8 cellular contexts compared by ENCODE assay signal in genomic region chr19:610801-611505, GRCh38. TPM values are rescaled to one million over a fixed set of nuclear protein-coding genes. Genes with fewer than 3 reads are reported as not detected.
DNase-seq lines count a peak whose midpoint lies in the region; ATAC-seq and TF ChIP-seq lines count a peak whose summit lies in the region.

No MANE protein-coding gene starts in this region.

- POLR2A ChIA-PET in Caco-2 (lab: Charles Lee), result no interaction called here

- peak overlapping the region; percentile 82 for H3K27ac ChIP-seq in DND-41 (ENCODE audit: low read length)

- H3K36me3 Mint-ChIP-seq in Caco-2 (ENCODE audit: insufficient read depth, unreplicated experiment), result peaks cover 13% of the 10 kb centered on the region

- no TSS peak for BruUV-seq in Caco-2 (replicated peaks; lab: Mats Ljungman, UMichigan)

- H3K27ac Mint-ChIP-seq in Caco-2 (ENCODE audit: unreplicated experiment), result no peak overlapping the region

- intact Hi-C loops in Caco-2 (cut with micrococcal nuclease; ENCODE audit: unreplicated experiment), result no loop called here

- H3K9me3 ChIP-seq in DND-41 (ENCODE audit: insufficient read depth, low read length, severe bottlenecking) (no peaks in the 10 kb centered on the region), skeletal muscle satellite cell (replicated peaks; ENCODE audit: low read length) (no peaks in the 10 kb centered on the region), Caco-2 (no peaks in the 10 kb centered on the region)

- H3K4me3 Mint-ChIP-seq in Caco-2 (ENCODE audit: unreplicated experiment), result no peak overlapping the region

- TF ChIP-seq CTCF in DND-41 (IDR thresholded peaks at IDR 0.05; ENCODE audit: borderline replicate concordance, extremely low read depth, low read length, poor library complexity, severe bottlenecking) (no peak), Caco-2 (IDR thresholded peaks at IDR 0.05; ENCODE audit: insufficient read depth in 1 of 2, low read depth in 1 of 2, low read length in 1 of 2, severe bottlenecking in 1 of 2, unreplicated experiment in 1 of 2) (no peak)

- H3K4me3 ChIP-seq in DND-41 (ENCODE audit: low read depth in 1 of 2, low read length in 2 of 2), result peak overlapping the region; percentile 0 to 54; a peak in 3 of 4 replicates
- peak overlapping the region; percentile 22 for H3K4me3 ChIP-seq in skeletal muscle satellite cell (ENCODE audit: low read length)
- no peak overlapping the region for H3K4me3 ChIP-seq in Caco-2 (ENCODE audit: low read depth, low read length)

- H3K27me3 ChIP-seq in DND-41 (ENCODE audit: insufficient read depth, low read length, poor library complexity) (no peaks in the 10 kb centered on the region), skeletal muscle satellite cell (ENCODE audit: control insufficient read depth, insufficient read depth, low read length) (no peaks in the 10 kb centered on the region), Caco-2 (replicated peaks; ENCODE audit: control insufficient read depth, insufficient read depth, low read length) (no peaks in the 10 kb centered on the region)

- H3K27me3 Mint-ChIP-seq in Caco-2 (ENCODE audit: insufficient read depth, unreplicated experiment), result no peaks in the 10 kb centered on the region

- H4K20me1 ChIP-seq in DND-41 (ENCODE audit: insufficient read depth, low read length), result 0 out of 2 replicates have a peak, but pooled peaks cover 3% of the 10 kb centered on the region

- ATAC-seq in DND-41 (ENCODE audit: insufficient read depth, low read depth) (peak; percentile 81), GM21529 (IDR thresholded peaks at IDR 0.05; ENCODE audit: unreplicated experiment) (no peak), HG02623 (IDR thresholded peaks at IDR 0.05; ENCODE audit: unreplicated experiment) (no peak)

- peak overlapping the region; percentile 74 for H2AFZ ChIP-seq in DND-41 (ENCODE audit: low read depth, low read length)

- peaks cover 19% of the 10 kb centered on the region for H3K36me3 ChIP-seq in DND-41 (ENCODE audit: insufficient read depth, low read length)
- H3K36me3 ChIP-seq in skeletal muscle satellite cell (ENCODE audit: insufficient read depth, low read length), result peaks cover 10% of the 10 kb centered on the region
- H3K36me3 ChIP-seq in Caco-2 (ENCODE audit: control insufficient read depth, insufficient read depth, low read length), result no peaks in the 10 kb centered on the region

- H3K4me1 ChIP-seq in DND-41 (ENCODE audit: insufficient read depth, low read length) (peaks cover 24% of the 10 kb centered on the region), skeletal muscle satellite cell (ENCODE audit: control insufficient read depth, insufficient read depth, low read length) (peaks cover 34% of the 10 kb centered on the region), Caco-2 (no peaks in the 10 kb centered on the region)

- H3K9me3 Mint-ChIP-seq in Caco-2 (ENCODE audit: unreplicated experiment), result no peaks in the 10 kb centered on the region

- H3K4me2 ChIP-seq in DND-41 (ENCODE audit: insufficient read depth, low read length) (peak overlapping the region; percentile 73), skeletal muscle satellite cell (ENCODE audit: low read length) (peak overlapping the region; percentile 73)

- peak; percentile 79 for DNase-seq in DND-41
- peak; percentile 87 for DNase-seq in NCI-H82 (lab: John Stamatoyannopoulos, UW)
- peak; percentile 51 for DNase-seq in activated T-helper 1 cell treated with Interleukin-2 at 50 U/mL for 16 hours (ENCODE audit: low read depth)
- peak; percentile 61 for DNase-seq in foreskin melanocyte
- no peak for DNase-seq in Caco-2

- H3K9ac ChIP-seq in DND-41 (ENCODE audit: low read depth, low read length) (peak overlapping the region; percentile 53), skeletal muscle satellite cell (ENCODE audit: low read depth, low read length) (peak overlapping the region; percentile 81)

- no peaks in the 10 kb centered on the region for H3K79me2 ChIP-seq in DND-41 (ENCODE audit: insufficient read depth, low read length)

- H3K4me1 Mint-ChIP-seq in Caco-2 (ENCODE audit: low read depth, unreplicated experiment), result no peaks in the 10 kb centered on the region

- CTCF ChIA-PET in Caco-2 (lab: Charles Lee), result no interaction called here

RNA-seq across cellular contexts. Expression of gene HCN2, which starts 21.3 kb away (rescaled TPM):
- 0.76 and 2.4 TPM in 2 replicates for total RNA-seq in skeletal muscle satellite cell (2012; rRNA removed)
- 2.7 and 3.9 TPM in 2 replicates for total RNA-seq in Caco-2 (2022)

RNA-seq across cellular contexts. Expression of gene POLRMT, which starts 22.4 kb away (rescaled TPM):
- 39.8 and 40.0 TPM in 2 replicates for total RNA-seq in skeletal muscle satellite cell (2012; rRNA removed)
- total RNA-seq in Caco-2 (2022), result 93.3 and 95.8 TPM in 2 replicates

RNA-seq across cellular contexts. Expression of gene FGF22, which starts 28.7 kb away (rescaled TPM):
- total RNA-seq in skeletal muscle satellite cell (2012; rRNA removed), result 0.44 TPM in 1 of 2 replicates, not detected in the other
- 0.68 TPM in 1 of 2 replicates, not detected in the other for total RNA-seq in Caco-2 (2022)

RNA-seq across cellular contexts. Expression of gene BSG, which starts 38.6 kb away (rescaled TPM):
- total RNA-seq in skeletal muscle satellite cell (2012; rRNA removed), result 268 and 289 TPM in 2 replicates
- total RNA-seq in Caco-2 (2022), result 618 and 656 TPM in 2 replicates

RNA-seq across cellular contexts. Expression of gene RNF126, which starts 52.1 kb away (rescaled TPM):
- 55.8 and 70.8 TPM in 2 replicates for total RNA-seq in skeletal muscle satellite cell (2012; rRNA removed)
- 74.6 and 77.9 TPM in 2 replicates for total RNA-seq in Caco-2 (2022)

Comparison
In these comparisons a context has a peak if more than half of its experiments do, and no peak if none do; other contexts are left out.
1. DNase-seq: peak in DND-41 (single experiment), NCI-H82 (single experiment), activated T-helper 1 cell treated with Interleukin-2 at 50 U/mL for 16 hours (single experiment) and foreskin melanocyte (single experiment); none in Caco-2 (0 of 2).